In the genomic region with DNA sequence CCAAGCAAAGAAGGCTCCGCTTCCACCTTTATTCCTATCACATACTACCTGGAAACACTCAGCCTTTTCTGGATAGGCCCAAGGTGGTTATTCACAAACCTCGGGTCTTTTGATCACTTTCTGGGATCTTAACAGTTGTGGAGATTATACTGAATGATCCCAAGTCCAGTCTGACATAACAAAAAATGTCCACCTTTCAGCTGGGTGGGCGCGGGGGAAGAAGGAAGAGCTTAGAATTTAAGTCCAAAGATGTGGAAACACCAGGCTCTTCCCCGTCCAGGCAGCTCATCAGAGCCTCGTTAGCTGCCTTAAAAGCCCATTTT, we compare ENCODE assay signal across 8 cellular contexts. TPM values are rescaled to one million over a fixed set of nuclear protein-coding genes. Genes with fewer than 3 reads are reported as not detected.
DNase-seq lines count a peak whose midpoint lies in the region; ATAC-seq and TF ChIP-seq lines count a peak whose summit lies in the region.

No MANE protein-coding gene starts in this region.

- TF ChIP-seq RAD21 in liver (IDR thresholded peaks at IDR 0.05) = no peak

- POLR2A ChIA-PET in activated naive CD8-positive, alpha-beta T cell treated with anti-CD3 and anti-CD28 coated beads, Interleukin-2, amount 10 ng/mL, durations not matched to agents 7 days and 5 days (lab: Charles Lee) = interaction anchor here (1.0 to 1.6 kb wide), 4 partner anchors 9 to 122 kb away, joined by 3 to 6 read pairs (median 4); a partner anchor contains a TSS

- no peak for TF ChIP-seq EP300 in transverse colon (IDR thresholded peaks at IDR 0.05; ENCODE audit: low read depth)

- no peaks in the 10 kb centered on the region for H3K9me3 Mint-ChIP-seq in activated T-cell treated with anti-CD3 and anti-CD28 coated beads, Interleukin-2, amount 50 U/mL, for 72 hours
- H3K9me3 Mint-ChIP-seq in activated naive CD8-positive, alpha-beta T cell treated with anti-CD3 and anti-CD28 coated beads, Interleukin-2, amount 10 ng/mL, durations not matched to agents 7 days and 5 days = no peaks in the 10 kb centered on the region

- H3K9me3 ChIP-seq in liver (ENCODE audit: control insufficient read depth in 4 of 4, low read length in 3 of 4) = no peaks in the 10 kb centered on the region
- no peaks in the 10 kb centered on the region for H3K9me3 ChIP-seq in transverse colon

- peaks cover 23% of the 10 kb centered on the region for H3K4me1 Mint-ChIP-seq in activated T-cell treated with anti-CD3 and anti-CD28 coated beads, Interleukin-2, amount 50 U/mL, for 72 hours (ENCODE audit: low read depth)
- peaks cover 17% of the 10 kb centered on the region for H3K4me1 Mint-ChIP-seq in activated naive CD8-positive, alpha-beta T cell treated with anti-CD3 and anti-CD28 coated beads, Interleukin-2, amount 10 ng/mL, durations not matched to agents 7 days and 5 days

- WGBS in liver = 14% methylated on average over 6 of the region's 6 CpGs
- WGBS in transverse colon (ENCODE audit: low coverage in 1 of 2), 2 donors = 15% methylated on average over 6 of the region's 6 CpGs; no CpG with 5 or more reads in 1 of the 2 donors

- ATAC-seq in activated T-cell treated with anti-CD3 and anti-CD28 coated beads, Interleukin-2, amount 50 U/mL, for 72 hours (replicated peaks in 1 of 2) = no peak
- no peak for ATAC-seq in activated naive CD8-positive, alpha-beta T cell treated with anti-CD3 and anti-CD28 coated beads, Interleukin-2, amount 10 ng/mL, durations not matched to agents 7 days and 5 days (ENCODE audit: low read depth)
- no peak for ATAC-seq in GM18511 (IDR thresholded peaks at IDR 0.05; ENCODE audit: unreplicated experiment)
- ATAC-seq in HG02970 (IDR thresholded peaks at IDR 0.05; ENCODE audit: low FRiP score, unreplicated experiment) = no peak

- H3K27me3 Mint-ChIP-seq in activated T-cell treated with anti-CD3 and anti-CD28 coated beads, Interleukin-2, amount 50 U/mL, for 72 hours (ENCODE audit: low read depth) = peaks cover 59% of the 10 kb centered on the region
- H3K27me3 Mint-ChIP-seq in activated naive CD8-positive, alpha-beta T cell treated with anti-CD3 and anti-CD28 coated beads, Interleukin-2, amount 10 ng/mL, durations not matched to agents 7 days and 5 days = peaks cover 51% of the 10 kb centered on the region

- H3K27ac ChIP-seq in liver (ENCODE audit: low read depth in 1 of 2, low read length in 2 of 2) (peak overlapping the region; percentile 92 to 95), transverse colon (peak overlapping the region; percentile 82 to 91 (median 87))

- no peak for TF ChIP-seq POLR2A in transverse colon (IDR thresholded peaks at IDR 0.05)

- peak overlapping the region; percentile 76 to 88 for H3K9ac ChIP-seq in liver (ENCODE audit: low read depth in 1 of 2, low read length in 2 of 2)

- intact Hi-C loops in transverse colon (cut with DNase I; ENCODE audit: low total_unique reads) = loop anchor here (1.0 kb wide), 1 partner anchor 127 kb away; a partner anchor contains a TSS

- no peak for TF ChIP-seq CTCF in liver (IDR thresholded peaks at IDR 0.05; ENCODE audit: low read depth, low read length, missing input control)
- no peak for TF ChIP-seq CTCF in transverse colon (IDR thresholded peaks at IDR 0.05)

- H3K36me3 Mint-ChIP-seq in activated T-cell treated with anti-CD3 and anti-CD28 coated beads, Interleukin-2, amount 50 U/mL, for 72 hours (ENCODE audit: insufficient read depth in 2 of 2) = peaks cover 0 to 2% of the 10 kb centered on the region in 2 donors
- no peaks in the 10 kb centered on the region for H3K36me3 Mint-ChIP-seq in activated naive CD8-positive, alpha-beta T cell treated with anti-CD3 and anti-CD28 coated beads, Interleukin-2, amount 10 ng/mL, durations not matched to agents 7 days and 5 days

- H3K27ac Mint-ChIP-seq in activated T-cell treated with anti-CD3 and anti-CD28 coated beads, Interleukin-2, amount 50 U/mL, for 72 hours = peak overlapping the region; percentile 70
- H3K27ac Mint-ChIP-seq in activated naive CD8-positive, alpha-beta T cell treated with anti-CD3 and anti-CD28 coated beads, Interleukin-2, amount 10 ng/mL, durations not matched to agents 7 days and 5 days = peak overlapping the region; percentile 79

- DNase-seq in activated T-cell treated with anti-CD3 and anti-CD28 coated beads, Interleukin-2, amount 50 U/mL, for 72 hours = no peak
- no peak for DNase-seq in activated T-cell treated with anti-CD3 and anti-CD28 coated beads, Interleukin-2, amount 50 U/mL, for 48 hours
- DNase-seq in activated naive CD8-positive, alpha-beta T cell treated with anti-CD3 and anti-CD28 coated beads, Interleukin-2, amount 10 ng/mL, durations not matched to agents 7 days and 5 days = no peak
- DNase-seq in transverse colon (no peak), hippocampal formation (lab: John Stamatoyannopoulos, UW) (no peak)

- peak overlapping the region; percentile 87 to 97 for H3K4me3 Mint-ChIP-seq in activated T-cell treated with anti-CD3 and anti-CD28 coated beads, Interleukin-2, amount 50 U/mL, for 72 hours
- H3K4me3 Mint-ChIP-seq in activated naive CD8-positive, alpha-beta T cell treated with anti-CD3 and anti-CD28 coated beads, Interleukin-2, amount 10 ng/mL, durations not matched to agents 7 days and 5 days = peak overlapping the region; percentile 84

- H3K27me3 ChIP-seq in liver (ENCODE audit: control insufficient read depth in 4 of 4, insufficient read depth in 4 of 4, low read length in 3 of 4) (no peaks in the 10 kb centered on the region), transverse colon (peaks cover 55% of the 10 kb centered on the region)

- H3K4me3 ChIP-seq in liver (ENCODE audit: low read depth in 1 of 3, low read length in 3 of 3) = peak overlapping the region; percentile 76 to 89 (median 77)
- H3K4me3 ChIP-seq in transverse colon = peak overlapping the region; percentile 51 to 69 (median 60)

- in situ Hi-C loops in transverse colon (cut with MboI; ENCODE audit: low pct_ligation_motif_present in 1 of 4, low pct_unique_long_range_greater_than_20kb in 1 of 4, low sequenced_read_pairs in 3 of 4) = no loop called here

- H3K4me1 ChIP-seq in liver (ENCODE audit: control insufficient read depth in 4 of 4, insufficient read depth in 4 of 4, low read length in 3 of 4) = peaks cover 0 to 23% (median 14%) of the 10 kb centered on the region in 4 donors
- peaks cover 0 to 13% (median 5%) of the 10 kb centered on the region in 4 donors for H3K4me1 ChIP-seq in transverse colon

- no peaks in the 10 kb centered on the region for H3K36me3 ChIP-seq in liver (ENCODE audit: control insufficient read depth in 4 of 4, insufficient read depth in 3 of 4, low read depth in 1 of 4, low read length in 3 of 4)
- no peaks in the 10 kb centered on the region for H3K36me3 ChIP-seq in transverse colon

TF ChIP-seq in liver, 16 proteins besides CTCF, POLR2A, EP300 and RAD21 (continues in another document):
- no peak for TF ChIP-seq YY1 (IDR thresholded peaks at IDR 0.05)
- TF ChIP-seq, protein P1, sequence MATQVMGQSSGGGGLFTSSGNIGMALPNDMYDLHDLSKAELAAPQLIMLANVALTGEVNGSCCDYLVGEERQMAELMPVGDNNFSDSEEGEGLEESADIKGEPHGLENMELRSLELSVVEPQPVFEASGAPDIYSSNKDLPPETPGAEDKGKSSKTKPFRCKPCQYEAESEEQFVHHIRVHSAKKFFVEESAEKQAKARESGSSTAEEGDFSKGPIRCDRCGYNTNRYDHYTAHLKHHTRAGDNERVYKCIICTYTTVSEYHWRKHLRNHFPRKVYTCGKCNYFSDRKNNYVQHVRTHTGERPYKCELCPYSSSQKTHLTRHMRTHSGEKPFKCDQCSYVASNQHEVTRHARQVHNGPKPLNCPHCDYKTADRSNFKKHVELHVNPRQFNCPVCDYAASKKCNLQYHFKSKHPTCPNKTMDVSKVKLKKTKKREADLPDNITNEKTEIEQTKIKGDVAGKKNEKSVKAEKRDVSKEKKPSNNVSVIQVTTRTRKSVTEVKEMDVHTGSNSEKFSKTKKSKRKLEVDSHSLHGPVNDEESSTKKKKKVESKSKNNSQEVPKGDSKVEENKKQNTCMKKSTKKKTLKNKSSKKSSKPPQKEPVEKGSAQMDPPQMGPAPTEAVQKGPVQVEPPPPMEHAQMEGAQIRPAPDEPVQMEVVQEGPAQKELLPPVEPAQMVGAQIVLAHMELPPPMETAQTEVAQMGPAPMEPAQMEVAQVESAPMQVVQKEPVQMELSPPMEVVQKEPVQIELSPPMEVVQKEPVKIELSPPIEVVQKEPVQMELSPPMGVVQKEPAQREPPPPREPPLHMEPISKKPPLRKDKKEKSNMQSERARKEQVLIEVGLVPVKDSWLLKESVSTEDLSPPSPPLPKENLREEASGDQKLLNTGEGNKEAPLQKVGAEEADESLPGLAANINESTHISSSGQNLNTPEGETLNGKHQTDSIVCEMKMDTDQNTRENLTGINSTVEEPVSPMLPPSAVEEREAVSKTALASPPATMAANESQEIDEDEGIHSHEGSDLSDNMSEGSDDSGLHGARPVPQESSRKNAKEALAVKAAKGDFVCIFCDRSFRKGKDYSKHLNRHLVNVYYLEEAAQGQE (IDR thresholded peaks at IDR 0.05) = no peak
- TF ChIP-seq, protein P2, sequence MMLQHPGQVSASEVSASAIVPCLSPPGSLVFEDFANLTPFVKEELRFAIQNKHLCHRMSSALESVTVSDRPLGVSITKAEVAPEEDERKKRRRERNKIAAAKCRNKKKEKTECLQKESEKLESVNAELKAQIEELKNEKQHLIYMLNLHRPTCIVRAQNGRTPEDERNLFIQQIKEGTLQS (IDR thresholded peaks at IDR 0.05) = no peak

RNA-seq across cellular contexts. Expression of a gene that starts 0.3 kb away (rescaled TPM):
- total RNA-seq in activated T-cell treated with anti-CD3 and anti-CD28 coated beads, Interleukin-2, amount 50 U/mL, for 72 hours = not detected
- under 1 TPM in 1 of 2 experiments, not detected in 1; 0.75 TPM for total RNA-seq in activated naive CD8-positive, alpha-beta T cell treated with anti-CD3 and anti-CD28 coated beads, Interleukin-2, amount 10 ng/mL, durations not matched to agents 7 days and 5 days
- total RNA-seq in liver (1 to 10 TPM; 5.5 to 8.6 TPM), transverse colon (1 to 10 TPM in 2 of 4 donors, not detected in 2; 2.5 to 7.0 TPM)
- 10 to 100 TPM; 10.4 to 20.5 TPM for polyA plus RNA-seq in liver

RNA-seq across cellular contexts. Expression of a gene that starts 15.1 kb away (rescaled TPM):
- total RNA-seq in activated T-cell treated with anti-CD3 and anti-CD28 coated beads, Interleukin-2, amount 50 U/mL, for 72 hours = under 1 TPM in 1 of 2 donors, not detected in 1; 0.02 TPM
- not detected for total RNA-seq in activated naive CD8-positive, alpha-beta T cell treated with anti-CD3 and anti-CD28 coated beads, Interleukin-2, amount 10 ng/mL, durations not matched to agents 7 days and 5 days
- total RNA-seq in liver (under 1 TPM in 1 of 2 donors, not detected in 1; 0.05 TPM), transverse colon (not detected)
- polyA plus RNA-seq in liver = under 1 TPM; 0.01 to 0.03 TPM
